1 cellular context compared by ENCODE assay signal in the genomic region with DNA sequence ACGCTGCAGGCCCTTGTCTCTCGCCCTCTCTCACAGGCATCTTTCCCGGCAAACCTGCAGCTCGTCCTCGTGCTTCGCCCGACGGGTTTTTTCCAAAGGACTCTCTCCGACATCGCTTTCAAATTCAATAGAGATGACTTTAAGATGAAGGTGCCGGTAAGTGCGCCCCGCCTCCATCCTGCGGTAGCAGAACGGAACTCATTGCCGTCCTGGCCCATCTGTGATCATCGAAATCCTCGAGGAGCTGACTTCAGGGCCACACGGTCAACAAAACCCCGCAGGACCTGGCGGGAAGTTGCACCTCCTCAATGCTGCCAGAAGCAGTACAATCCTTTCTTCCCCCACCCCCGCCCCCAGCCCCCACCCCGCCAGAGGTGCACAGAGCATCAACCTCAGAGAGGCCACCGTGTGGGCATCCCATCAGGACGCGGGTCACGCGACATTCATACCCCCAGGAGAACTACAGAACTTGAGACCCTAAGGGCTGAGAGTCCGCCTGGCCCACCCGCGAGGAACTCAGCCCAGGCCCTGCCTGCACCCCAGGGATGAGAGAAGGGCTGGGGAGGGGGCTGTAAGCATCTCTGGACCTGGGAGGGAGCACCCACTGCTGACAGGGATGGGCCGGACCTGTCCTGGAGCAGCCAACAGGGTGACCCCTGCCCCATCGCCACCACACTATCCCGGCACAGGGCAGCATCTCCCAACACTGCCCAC.
TF ChIP-seq lines count a peak whose summit lies in the region.

No MANE protein-coding gene starts in this region.

TF ChIP-seq in HepG2, 621 proteins besides CTCF, POLR2A, EP300 and RAD21 (continued from another document):
- TF ChIP-seq, protein P1, sequence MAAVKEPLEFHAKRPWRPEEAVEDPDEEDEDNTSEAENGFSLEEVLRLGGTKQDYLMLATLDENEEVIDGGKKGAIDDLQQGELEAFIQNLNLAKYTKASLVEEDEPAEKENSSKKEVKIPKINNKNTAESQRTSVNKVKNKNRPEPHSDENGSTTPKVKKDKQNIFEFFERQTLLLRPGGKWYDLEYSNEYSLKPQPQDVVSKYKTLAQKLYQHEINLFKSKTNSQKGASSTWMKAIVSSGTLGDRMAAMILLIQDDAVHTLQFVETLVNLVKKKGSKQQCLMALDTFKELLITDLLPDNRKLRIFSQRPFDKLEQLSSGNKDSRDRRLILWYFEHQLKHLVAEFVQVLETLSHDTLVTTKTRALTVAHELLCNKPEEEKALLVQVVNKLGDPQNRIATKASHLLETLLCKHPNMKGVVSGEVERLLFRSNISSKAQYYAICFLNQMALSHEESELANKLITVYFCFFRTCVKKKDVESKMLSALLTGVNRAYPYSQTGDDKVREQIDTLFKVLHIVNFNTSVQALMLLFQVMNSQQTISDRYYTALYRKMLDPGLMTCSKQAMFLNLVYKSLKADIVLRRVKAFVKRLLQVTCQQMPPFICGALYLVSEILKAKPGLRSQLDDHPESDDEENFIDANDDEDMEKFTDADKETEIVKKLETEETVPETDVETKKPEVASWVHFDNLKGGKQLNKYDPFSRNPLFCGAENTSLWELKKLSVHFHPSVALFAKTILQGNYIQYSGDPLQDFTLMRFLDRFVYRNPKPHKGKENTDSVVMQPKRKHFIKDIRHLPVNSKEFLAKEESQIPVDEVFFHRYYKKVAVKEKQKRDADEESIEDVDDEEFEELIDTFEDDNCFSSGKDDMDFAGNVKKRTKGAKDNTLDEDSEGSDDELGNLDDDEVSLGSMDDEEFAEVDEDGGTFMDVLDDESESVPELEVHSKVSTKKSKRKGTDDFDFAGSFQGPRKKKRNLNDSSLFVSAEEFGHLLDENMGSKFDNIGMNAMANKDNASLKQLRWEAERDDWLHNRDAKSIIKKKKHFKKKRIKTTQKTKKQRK (IDR thresholded peaks at IDR 0.05; ENCODE audit: low read length), result no peak
- TF ChIP-seq KDM6A (CRISPR knock-in tag; IDR thresholded peaks at IDR 0.05; ENCODE audit: low read depth), result no peak
- TF ChIP-seq, protein P2, sequence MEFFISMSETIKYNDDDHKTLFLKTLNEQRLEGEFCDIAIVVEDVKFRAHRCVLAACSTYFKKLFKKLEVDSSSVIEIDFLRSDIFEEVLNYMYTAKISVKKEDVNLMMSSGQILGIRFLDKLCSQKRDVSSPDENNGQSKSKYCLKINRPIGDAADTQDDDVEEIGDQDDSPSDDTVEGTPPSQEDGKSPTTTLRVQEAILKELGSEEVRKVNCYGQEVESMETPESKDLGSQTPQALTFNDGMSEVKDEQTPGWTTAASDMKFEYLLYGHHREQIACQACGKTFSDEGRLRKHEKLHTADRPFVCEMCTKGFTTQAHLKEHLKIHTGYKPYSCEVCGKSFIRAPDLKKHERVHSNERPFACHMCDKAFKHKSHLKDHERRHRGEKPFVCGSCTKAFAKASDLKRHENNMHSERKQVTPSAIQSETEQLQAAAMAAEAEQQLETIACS (CRISPR knock-in tag; IDR thresholded peaks at IDR 0.05), result no peak
- no peak for TF ChIP-seq MTERF4 (CRISPR knock-in tag; IDR thresholded peaks at IDR 0.05)
- TF ChIP-seq, protein P3, sequence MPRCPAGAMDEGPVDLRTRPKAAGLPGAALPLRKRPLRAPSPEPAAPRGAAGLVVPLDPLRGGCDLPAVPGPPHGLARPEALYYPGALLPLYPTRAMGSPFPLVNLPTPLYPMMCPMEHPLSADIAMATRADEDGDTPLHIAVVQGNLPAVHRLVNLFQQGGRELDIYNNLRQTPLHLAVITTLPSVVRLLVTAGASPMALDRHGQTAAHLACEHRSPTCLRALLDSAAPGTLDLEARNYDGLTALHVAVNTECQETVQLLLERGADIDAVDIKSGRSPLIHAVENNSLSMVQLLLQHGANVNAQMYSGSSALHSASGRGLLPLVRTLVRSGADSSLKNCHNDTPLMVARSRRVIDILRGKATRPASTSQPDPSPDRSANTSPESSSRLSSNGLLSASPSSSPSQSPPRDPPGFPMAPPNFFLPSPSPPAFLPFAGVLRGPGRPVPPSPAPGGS (CRISPR knock-in tag; IDR thresholded peaks at IDR 0.05), result no peak
- no peak for TF ChIP-seq ZNF781 (CRISPR knock-in tag; IDR thresholded peaks at IDR 0.05; ENCODE audit: borderline replicate concordance, not compliant biosample characterization)
- TF ChIP-seq ZNF569 (CRISPR knock-in tag; IDR thresholded peaks at IDR 0.05; ENCODE audit: borderline replicate concordance), result no peak
- TF ChIP-seq ZBTB46 (CRISPR knock-in tag; IDR thresholded peaks at IDR 0.05; ENCODE audit: borderline replicate concordance), result no peak
- TF ChIP-seq ZNF367 (CRISPR knock-in tag; IDR thresholded peaks at IDR 0.05; ENCODE audit: borderline replicate concordance), result no peak
- TF ChIP-seq MTF1 (CRISPR knock-in tag; IDR thresholded peaks at IDR 0.05), result no peak
- TF ChIP-seq STAT5B (CRISPR knock-in tag; IDR thresholded peaks at IDR 0.05), result no peak
- no peak for TF ChIP-seq SSRP1 (CRISPR knock-in tag; IDR thresholded peaks at IDR 0.05)
- TF ChIP-seq KLF12 (CRISPR knock-in tag; IDR thresholded peaks at IDR 0.05; ENCODE audit: borderline replicate concordance), result no peak
- TF ChIP-seq MEIS1 (CRISPR knock-in tag; IDR thresholded peaks at IDR 0.05; ENCODE audit: borderline replicate concordance), result no peak
- no peak for TF ChIP-seq KAT7 (CRISPR knock-in tag; IDR thresholded peaks at IDR 0.05; ENCODE audit: borderline replicate concordance)
- no peak for TF ChIP-seq XRCC5 (optimal IDR thresholded peaks at IDR 0.05; ENCODE audit: low read length)
- no peak for TF ChIP-seq ZBTB7B (CRISPR knock-in tag; IDR thresholded peaks at IDR 0.05)
- TF ChIP-seq, protein P4, sequence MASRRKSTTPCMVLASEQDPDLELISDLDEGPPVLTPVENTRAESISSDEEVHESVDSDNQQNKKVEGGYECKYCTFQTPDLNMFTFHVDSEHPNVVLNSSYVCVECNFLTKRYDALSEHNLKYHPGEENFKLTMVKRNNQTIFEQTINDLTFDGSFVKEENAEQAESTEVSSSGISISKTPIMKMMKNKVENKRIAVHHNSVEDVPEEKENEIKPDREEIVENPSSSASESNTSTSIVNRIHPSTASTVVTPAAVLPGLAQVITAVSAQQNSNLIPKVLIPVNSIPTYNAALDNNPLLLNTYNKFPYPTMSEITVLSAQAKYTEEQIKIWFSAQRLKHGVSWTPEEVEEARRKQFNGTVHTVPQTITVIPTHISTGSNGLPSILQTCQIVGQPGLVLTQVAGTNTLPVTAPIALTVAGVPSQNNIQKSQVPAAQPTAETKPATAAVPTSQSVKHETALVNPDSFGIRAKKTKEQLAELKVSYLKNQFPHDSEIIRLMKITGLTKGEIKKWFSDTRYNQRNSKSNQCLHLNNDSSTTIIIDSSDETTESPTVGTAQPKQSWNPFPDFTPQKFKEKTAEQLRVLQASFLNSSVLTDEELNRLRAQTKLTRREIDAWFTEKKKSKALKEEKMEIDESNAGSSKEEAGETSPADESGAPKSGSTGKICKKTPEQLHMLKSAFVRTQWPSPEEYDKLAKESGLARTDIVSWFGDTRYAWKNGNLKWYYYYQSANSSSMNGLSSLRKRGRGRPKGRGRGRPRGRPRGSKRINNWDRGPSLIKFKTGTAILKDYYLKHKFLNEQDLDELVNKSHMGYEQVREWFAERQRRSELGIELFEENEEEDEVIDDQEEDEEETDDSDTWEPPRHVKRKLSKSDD (CRISPR knock-in tag; IDR thresholded peaks at IDR 0.05; ENCODE audit: low read depth), result no peak
- no peak for TF ChIP-seq SMAD3 (CRISPR knock-in tag; IDR thresholded peaks at IDR 0.05)
